Comparison of ENCODE assay signal across 1 cellular context in genomic region chr1:180213401-180214177, GRCh38.
TF ChIP-seq lines count a peak whose summit lies in the region.

No MANE protein-coding gene starts in this region.

TF ChIP-seq in K562, 482 proteins besides CTCF, POLR2A, EP300 and RAD21 (continued from another document):
- no peak for TF ChIP-seq RNF219 (CRISPR knock-in tag; IDR thresholded peaks at IDR 0.05)
- TF ChIP-seq ELF4 (CRISPR knock-in tag; IDR thresholded peaks at IDR 0.05): no peak
- TF ChIP-seq MEF2A (IDR thresholded peaks at IDR 0.05; ENCODE audit: control insufficient read depth, low read depth, low read length): no peak
- no peak for TF ChIP-seq THRB (CRISPR knock-in tag; conservative IDR thresholded peaks at IDR 0.05)
- TF ChIP-seq ARID4B (CRISPR knock-in tag; IDR thresholded peaks at IDR 0.05): no peak
- TF ChIP-seq MAFG (tag; conservative IDR thresholded peaks at IDR 0.05): no peak
- no peak for TF ChIP-seq PRDM10 (IDR thresholded peaks at IDR 0.05; ENCODE audit: partially characterized antibody)
- no peak for TF ChIP-seq PYGO2 (tag; IDR thresholded peaks at IDR 0.05)
- TF ChIP-seq MLX (CRISPR knock-in tag; conservative IDR thresholded peaks at IDR 0.05): no peak
- TF ChIP-seq SMARCE1 (IDR thresholded peaks at IDR 0.05): no peak
- TF ChIP-seq MXD1 (CRISPR knock-in tag; IDR thresholded peaks at IDR 0.05; ENCODE audit: borderline replicate concordance, poor library complexity, severe bottlenecking): no peak
- peak; percentile 84 for TF ChIP-seq BHLHE40 (IDR thresholded peaks at IDR 0.05; ENCODE audit: low read length)
- no peak for TF ChIP-seq FOXA3 (CRISPR knock-in tag; conservative IDR thresholded peaks at IDR 0.05 in 1 of 2, IDR thresholded peaks at IDR 0.05 in 1 of 2)
- TF ChIP-seq IRF9 (tag; IDR thresholded peaks at IDR 0.05): no peak
- TF ChIP-seq SETDB1 (IDR thresholded peaks at IDR 0.05; ENCODE audit: low read length): no peak
- peak in 1 of 2 experiments; percentile 80; a peak in 1 of 4 replicates for TF ChIP-seq SRF (CRISPR knock-in tag; IDR thresholded peaks at IDR 0.05)
- TF ChIP-seq MCM3 (IDR thresholded peaks at IDR 0.05): no peak
- no peak for TF ChIP-seq MTF1 (CRISPR knock-in tag; IDR thresholded peaks at IDR 0.05; ENCODE audit: borderline replicate concordance)
- peak; percentile 38; the same call in 1 of the 2 replicates for TF ChIP-seq CBX1 (IDR thresholded peaks at IDR 0.05; ENCODE audit: low read depth)
- no peak for TF ChIP-seq DDX20 (tag; IDR thresholded peaks at IDR 0.05; ENCODE audit: low read depth)
- 0 out of 4 replicates have a peak, but pooled peaks of 1 of the 2 experiments have one; percentile 45 for TF ChIP-seq TEAD1 (CRISPR knock-in tag; IDR thresholded peaks at IDR 0.05)
- no peak for TF ChIP-seq ZSCAN29 (IDR thresholded peaks at IDR 0.05)
- peak; percentile 78; the same call in 1 of the 2 replicates for TF ChIP-seq L3MBTL2 (IDR thresholded peaks at IDR 0.05)
- peak; percentile 95 for TF ChIP-seq NFYB (IDR thresholded peaks at IDR 0.05; ENCODE audit: extremely low read depth, insufficient read length)
- TF ChIP-seq ZNF77 (CRISPR knock-in tag; IDR thresholded peaks at IDR 0.05): no peak
- TF ChIP-seq HBP1 (CRISPR knock-in tag; IDR thresholded peaks at IDR 0.05): no peak
- TF ChIP-seq FOSL1 (tag; conservative IDR thresholded peaks at IDR 0.05): no peak
- TF ChIP-seq GATAD2A (IDR thresholded peaks at IDR 0.05): no peak
- TF ChIP-seq ATF1 (CRISPR knock-in tag; IDR thresholded peaks at IDR 0.05): no peak
- 0 out of 2 replicates have a peak, but pooled peaks have one; percentile 17 for TF ChIP-seq ATF1 (tag; IDR thresholded peaks at IDR 0.05)
- TF ChIP-seq EGR1 (conservative IDR thresholded peaks at IDR 0.05): peak; percentile 45; the same call in 1 of the 2 replicates
- TF ChIP-seq FOXM1 (IDR thresholded peaks at IDR 0.05; ENCODE audit: low read depth): no peak
- no peak for TF ChIP-seq FOXM1 (CRISPR knock-in tag; IDR thresholded peaks at IDR 0.05; ENCODE audit: low read depth)
- TF ChIP-seq DEAF1 (CRISPR knock-in tag; IDR thresholded peaks at IDR 0.05): peak; percentile 43; the same call in 1 of the 2 replicates
- no peak for TF ChIP-seq ARID3A (IDR thresholded peaks at IDR 0.05; ENCODE audit: borderline replicate concordance, low read depth, low read length)
- peak; percentile 100 for TF ChIP-seq TFE3 (CRISPR knock-in tag; IDR thresholded peaks at IDR 0.05)
- TF ChIP-seq MAZ (CRISPR knock-in tag; conservative IDR thresholded peaks at IDR 0.05 in 1 of 2, IDR thresholded peaks at IDR 0.05 in 1 of 2): no peak
- no peak for TF ChIP-seq HNRNPL (IDR thresholded peaks at IDR 0.05; ENCODE audit: low read depth, low read length)
- no peak for TF ChIP-seq ATF7 (IDR thresholded peaks at IDR 0.05)
